Comparison of ENCODE assay signal across 1 cellular context in genomic region chr2:60581461-60582282, GRCh38.
TF ChIP-seq lines count a peak whose summit lies in the region.

No MANE protein-coding gene starts in this region.

TF ChIP-seq in HepG2, 621 proteins besides CTCF, POLR2A, EP300 and RAD21 (continued from another document and continues in another):
- TF ChIP-seq DMTF1 (CRISPR knock-in tag; IDR thresholded peaks at IDR 0.05), result no peak
- TF ChIP-seq ZBTB3 (CRISPR knock-in tag; IDR thresholded peaks at IDR 0.05; ENCODE audit: borderline replicate concordance, low read depth), result no peak
- TF ChIP-seq ZNF234 (CRISPR knock-in tag; conservative IDR thresholded peaks at IDR 0.05), result no peak
- no peak for TF ChIP-seq HNF4G (IDR thresholded peaks at IDR 0.05; ENCODE audit: borderline replicate concordance, low read depth, low read length)
- no peak for TF ChIP-seq HNF4G (CRISPR knock-in tag; IDR thresholded peaks at IDR 0.05; ENCODE audit: borderline replicate concordance, low read depth)
- TF ChIP-seq RBAK (CRISPR knock-in tag; IDR thresholded peaks at IDR 0.05), result no peak
- TF ChIP-seq ZNF260 (CRISPR knock-in tag; IDR thresholded peaks at IDR 0.05; ENCODE audit: borderline replicate concordance, low read depth), result no peak
- TF ChIP-seq ARNT2 (CRISPR knock-in tag; IDR thresholded peaks at IDR 0.05; ENCODE audit: low read depth), result peak; percentile 57; the same call in 1 of the 2 replicates
- 0 out of 2 replicates have a peak, but pooled peaks have one; percentile 25 for TF ChIP-seq ZNF777 (CRISPR knock-in tag; IDR thresholded peaks at IDR 0.05)
- no peak; the same call in 1 of the 2 replicates for TF ChIP-seq MXD1 (CRISPR knock-in tag; IDR thresholded peaks at IDR 0.05)
- TF ChIP-seq ZNF609 (CRISPR knock-in tag; IDR thresholded peaks at IDR 0.05; ENCODE audit: borderline replicate concordance), result no peak
- peak; percentile 70 for TF ChIP-seq GABPB1 (CRISPR knock-in tag; IDR thresholded peaks at IDR 0.05)
- no peak for TF ChIP-seq RXRA (CRISPR knock-in tag; IDR thresholded peaks at IDR 0.05)
- TF ChIP-seq ZNF7 (CRISPR knock-in tag; IDR thresholded peaks at IDR 0.05), result no peak
- no peak for TF ChIP-seq HNRNPL (IDR thresholded peaks at IDR 0.05; ENCODE audit: low read depth, low read length)
- TF ChIP-seq ZNF580 (CRISPR knock-in tag; IDR thresholded peaks at IDR 0.05; ENCODE audit: borderline replicate concordance, low read depth), result no peak
- TF ChIP-seq, protein P1, sequence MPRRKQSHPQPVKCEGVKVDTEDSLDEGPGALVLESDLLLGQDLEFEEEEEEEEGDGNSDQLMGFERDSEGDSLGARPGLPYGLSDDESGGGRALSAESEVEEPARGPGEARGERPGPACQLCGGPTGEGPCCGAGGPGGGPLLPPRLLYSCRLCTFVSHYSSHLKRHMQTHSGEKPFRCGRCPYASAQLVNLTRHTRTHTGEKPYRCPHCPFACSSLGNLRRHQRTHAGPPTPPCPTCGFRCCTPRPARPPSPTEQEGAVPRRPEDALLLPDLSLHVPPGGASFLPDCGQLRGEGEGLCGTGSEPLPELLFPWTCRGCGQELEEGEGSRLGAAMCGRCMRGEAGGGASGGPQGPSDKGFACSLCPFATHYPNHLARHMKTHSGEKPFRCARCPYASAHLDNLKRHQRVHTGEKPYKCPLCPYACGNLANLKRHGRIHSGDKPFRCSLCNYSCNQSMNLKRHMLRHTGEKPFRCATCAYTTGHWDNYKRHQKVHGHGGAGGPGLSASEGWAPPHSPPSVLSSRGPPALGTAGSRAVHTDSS (CRISPR knock-in tag; conservative IDR thresholded peaks at IDR 0.05), result no peak
- no peak for TF ChIP-seq FOXM1 (CRISPR knock-in tag; IDR thresholded peaks at IDR 0.05)
- TF ChIP-seq ELF3 (CRISPR knock-in tag; IDR thresholded peaks at IDR 0.05), result peak; percentile 54; the same call in 1 of the 2 replicates
- TF ChIP-seq ZNF574 (CRISPR knock-in tag; IDR thresholded peaks at IDR 0.05), result peak; percentile 75
- TF ChIP-seq GATAD1 (CRISPR knock-in tag; IDR thresholded peaks at IDR 0.05), result no peak
- no peak for TF ChIP-seq ZNF558 (CRISPR knock-in tag; IDR thresholded peaks at IDR 0.05; ENCODE audit: borderline replicate concordance)
- peak; percentile 56; the same call in 1 of the 2 replicates for TF ChIP-seq SALL1 (CRISPR knock-in tag; IDR thresholded peaks at IDR 0.05)
- no peak for TF ChIP-seq ZNF619 (CRISPR knock-in tag; IDR thresholded peaks at IDR 0.05)
- no peak for TF ChIP-seq EED (CRISPR knock-in tag; IDR thresholded peaks at IDR 0.05)
- TF ChIP-seq, protein P2, sequence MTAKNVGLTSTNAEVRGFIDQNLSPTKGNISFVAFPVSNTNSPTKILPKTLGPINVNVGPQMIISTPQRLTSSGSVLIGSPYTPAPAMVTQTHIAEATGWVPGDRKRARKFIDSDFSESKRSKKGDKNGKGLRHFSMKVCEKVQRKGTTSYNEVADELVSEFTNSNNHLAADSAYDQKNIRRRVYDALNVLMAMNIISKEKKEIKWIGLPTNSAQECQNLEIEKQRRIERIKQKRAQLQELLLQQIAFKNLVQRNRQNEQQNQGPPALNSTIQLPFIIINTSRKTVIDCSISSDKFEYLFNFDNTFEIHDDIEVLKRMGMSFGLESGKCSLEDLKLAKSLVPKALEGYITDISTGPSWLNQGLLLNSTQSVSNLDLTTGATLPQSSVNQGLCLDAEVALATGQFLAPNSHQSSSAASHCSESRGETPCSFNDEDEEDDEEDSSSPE (CRISPR knock-in tag; IDR thresholded peaks at IDR 0.05), result peak; percentile 58; the same call in 1 of the 2 replicates
- TF ChIP-seq TARDBP (CRISPR knock-in tag; IDR thresholded peaks at IDR 0.05), result no peak
- TF ChIP-seq HNRNPUL1 (IDR thresholded peaks at IDR 0.05; ENCODE audit: low read depth, low read length), result no peak
- no peak for TF ChIP-seq ZNF17 (CRISPR knock-in tag; IDR thresholded peaks at IDR 0.05)
- TF ChIP-seq ZNF75D (CRISPR knock-in tag; IDR thresholded peaks at IDR 0.05; ENCODE audit: borderline replicate concordance), result no peak
- no peak for TF ChIP-seq MATR3 (CRISPR knock-in tag; IDR thresholded peaks at IDR 0.05)
- no peak for TF ChIP-seq GATA4 (IDR thresholded peaks at IDR 0.05; ENCODE audit: borderline replicate concordance, low read depth)
- TF ChIP-seq ZNF432 (CRISPR knock-in tag; IDR thresholded peaks at IDR 0.05; ENCODE audit: borderline replicate concordance), result no peak
- TF ChIP-seq, protein P3, sequence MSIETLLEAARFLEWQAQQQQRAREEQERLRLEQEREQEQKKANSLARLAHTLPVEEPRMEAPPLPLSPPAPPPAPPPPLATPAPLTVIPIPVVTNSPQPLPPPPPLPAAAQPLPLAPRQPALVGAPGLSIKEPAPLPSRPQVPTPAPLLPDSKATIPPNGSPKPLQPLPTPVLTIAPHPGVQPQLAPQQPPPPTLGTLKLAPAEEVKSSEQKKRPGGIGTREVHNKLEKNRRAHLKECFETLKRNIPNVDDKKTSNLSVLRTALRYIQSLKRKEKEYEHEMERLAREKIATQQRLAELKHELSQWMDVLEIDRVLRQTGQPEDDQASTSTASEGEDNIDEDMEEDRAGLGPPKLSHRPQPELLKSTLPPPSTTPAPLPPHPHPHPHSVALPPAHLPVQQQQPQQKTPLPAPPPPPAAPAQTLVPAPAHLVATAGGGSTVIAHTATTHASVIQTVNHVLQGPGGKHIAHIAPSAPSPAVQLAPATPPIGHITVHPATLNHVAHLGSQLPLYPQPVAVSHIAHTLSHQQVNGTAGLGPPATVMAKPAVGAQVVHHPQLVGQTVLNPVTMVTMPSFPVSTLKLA (IDR thresholded peaks at IDR 0.05), result no peak
- TF ChIP-seq, protein P4, sequence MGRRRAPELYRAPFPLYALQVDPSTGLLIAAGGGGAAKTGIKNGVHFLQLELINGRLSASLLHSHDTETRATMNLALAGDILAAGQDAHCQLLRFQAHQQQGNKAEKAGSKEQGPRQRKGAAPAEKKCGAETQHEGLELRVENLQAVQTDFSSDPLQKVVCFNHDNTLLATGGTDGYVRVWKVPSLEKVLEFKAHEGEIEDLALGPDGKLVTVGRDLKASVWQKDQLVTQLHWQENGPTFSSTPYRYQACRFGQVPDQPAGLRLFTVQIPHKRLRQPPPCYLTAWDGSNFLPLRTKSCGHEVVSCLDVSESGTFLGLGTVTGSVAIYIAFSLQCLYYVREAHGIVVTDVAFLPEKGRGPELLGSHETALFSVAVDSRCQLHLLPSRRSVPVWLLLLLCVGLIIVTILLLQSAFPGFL (CRISPR knock-in tag; IDR thresholded peaks at IDR 0.05), result no peak; the same call in 1 of the 2 replicates
- no peak for TF ChIP-seq ZKSCAN1 (IDR thresholded peaks at IDR 0.05; ENCODE audit: low read length)
- no peak for TF ChIP-seq RFX5 (IDR thresholded peaks at IDR 0.05; ENCODE audit: low read depth, low read length)
- no peak for TF ChIP-seq U2AF2 (IDR thresholded peaks at IDR 0.05; ENCODE audit: low read depth, low read length)
- TF ChIP-seq ZMYM2 (CRISPR knock-in tag; IDR thresholded peaks at IDR 0.05), result no peak
- no peak for TF ChIP-seq U2AF1 (optimal IDR thresholded peaks at IDR 0.05; ENCODE audit: low read depth, low read length)
- TF ChIP-seq BHLHE40 (IDR thresholded peaks at IDR 0.05; ENCODE audit: low read length), result 0 out of 2 replicates have a peak, but pooled peaks have one; percentile 36
- TF ChIP-seq GTF2F1 (IDR thresholded peaks at IDR 0.05; ENCODE audit: low read length), result no peak
- no peak for TF ChIP-seq ZSCAN5A (CRISPR knock-in tag; IDR thresholded peaks at IDR 0.05; ENCODE audit: borderline replicate concordance)
- no peak for TF ChIP-seq GPBP1L1 (CRISPR knock-in tag; IDR thresholded peaks at IDR 0.05)
- no peak for TF ChIP-seq NFIB (CRISPR knock-in tag; IDR thresholded peaks at IDR 0.05; ENCODE audit: borderline replicate concordance)
- no peak for TF ChIP-seq PAF1 (CRISPR knock-in tag; IDR thresholded peaks at IDR 0.05)
- TF ChIP-seq KMT2A (CRISPR knock-in tag; IDR thresholded peaks at IDR 0.05), result no peak
- TF ChIP-seq BCL6 (CRISPR knock-in tag; IDR thresholded peaks at IDR 0.05), result peak; percentile 41; the same call in 1 of the 2 replicates
